22 cellular contexts compared by ENCODE assay signal in the genomic region with DNA sequence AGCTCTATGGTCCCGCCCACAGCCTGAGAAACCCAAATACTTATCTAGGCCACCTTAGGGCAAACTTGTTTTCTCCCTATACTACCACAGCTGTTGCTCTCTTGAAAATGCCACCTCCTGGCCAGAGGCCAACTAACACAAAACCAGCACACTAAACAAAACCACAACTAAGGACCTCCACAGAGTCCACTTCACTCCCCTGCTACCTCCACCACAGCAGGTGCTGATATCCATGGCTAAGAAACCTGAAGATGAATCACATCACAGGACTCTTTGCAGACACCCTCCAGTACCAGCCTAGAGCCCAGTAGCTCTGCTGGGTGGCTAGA.
A peak's percentile ranks its signal among the peaks of the same experiment; 100 is the strongest.
DNase-seq lines count a peak whose midpoint lies in the region; ATAC-seq, FAIRE-seq and TF ChIP-seq lines count a peak whose summit lies in the region.
"Had no signal": no experiment of that assay in that cellular context is flagged by ENCODE, and none has a peak within 500 bp of the region (broad histone marks: within the 10 kb centered on the region; RNA-seq: fewer than 3 reads in every experiment).

No MANE protein-coding gene starts in this region.

- H3K4me1 ChIP-seq in HepG2 (ENCODE audit: insufficient read depth, low read length) (peaks cover 16% of the 10 kb centered on the region), right lobe of liver (no peaks in the 10 kb centered on the region), H1 (replicated peaks in 1 of 4; ENCODE audit: control insufficient read depth in 3 of 4, insufficient read depth in 4 of 4, low read length in 3 of 4) (peaks cover 0 to 2% (median 0%) of the 10 kb centered on the region in 4 experiments; a peak in 1 of 7 replicates)
- H3K4me1 ChIP-seq: HAP-1 had no signal

- no peak overlapping the region for H2BK12ac ChIP-seq in H1 (ENCODE audit: low read depth, low read length)

- H3K4me3 ChIP-seq in HepG2 (replicated peaks in 1 of 3; ENCODE audit: insufficient read depth in 1 of 3, low read depth in 2 of 3, low read length in 3 of 3): peak overlapping the region in 1 of 3 experiments; percentile 49; a peak in 1 of 6 replicates
- no peak overlapping the region for H3K4me3 ChIP-seq in right lobe of liver
- no peak overlapping the region for H3K4me3 ChIP-seq in H1 (ENCODE audit: extremely low read depth in 1 of 4, insufficient read depth in 2 of 4, low read depth in 3 of 4, low read length in 4 of 4)
- H3K4me3 ChIP-seq: BLaER1, HAP-1 had no signal

- no peak overlapping the region for H3K56ac ChIP-seq in H1 (replicated peaks; ENCODE audit: insufficient read length, low read depth, low read length)

- no peaks in the 10 kb centered on the region for H3K79me2 ChIP-seq in HepG2 (ENCODE audit: insufficient read depth, low read length)
- H3K79me2 ChIP-seq in H1 (ENCODE audit: control insufficient read depth in 1 of 2, insufficient read depth in 2 of 2, low read length in 2 of 2): no peaks in the 10 kb centered on the region

- 50% methylated on average over 1 of the region's 1 CpG for WGBS in HepG2 (ENCODE audit: low lambda C conversion rate)
- WGBS in right lobe of liver (ENCODE audit: insufficient coverage, low coverage, low lambda C conversion rate, missing lambda C conversion rate): 83% methylated on average over 1 of the region's 1 CpG
- WGBS in H1 (ENCODE audit: extremely low coverage in 1 of 2, insufficient coverage in 1 of 2, insufficient read length in 1 of 2, insufficient replicate concordance in 2 of 2, low coverage in 1 of 2, low lambda C conversion rate in 2 of 2, missing lambda C conversion rate in 1 of 2), 2 experiments: 93% methylated on average over 1 of the region's 1 CpG; no CpG with 5 or more reads in 1 of the 2 experiments

- H2BK120ac ChIP-seq in H1 (replicated peaks; ENCODE audit: low read depth, low read length): no peak overlapping the region

- H3K4me2 ChIP-seq in HepG2 (ENCODE audit: low read depth, low read length) (peak overlapping the region; percentile 77), H1 (ENCODE audit: insufficient read depth in 1 of 2, low read depth in 2 of 2, low read length in 2 of 2) (no peak overlapping the region)

- no TSS peak for BruUV-seq in HepG2 (replicated peaks; lab: Mats Ljungman, UMichigan)

- FAIRE-seq in HepG2 (lab: Jason Lieb, UNC) (no peak), H1 (lab: Jason Lieb, UNC) (no peak)
- FAIRE-seq: A204.1, GM12892, GM18507 had no signal

- POLR2A ChIA-PET in HepG2 (lab: Yijun Ruan, JAX) (interaction anchor here (0.8 to 2.0 kb wide), 3 partner anchors 10 to 479 kb away, joined by 3 to 11 read pairs (median 4); no protein-coding TSS in a partner anchor), H1 (lab: Charles Lee; ENCODE audit: partially characterized antibody) (interaction anchor here (0.9 kb wide), 1 partner anchor 479 kb away, joined by 3 read pairs; no protein-coding TSS in a partner anchor)

- TF ChIP-seq CTCF in HepG2 (CRISPR knock-in tag; IDR thresholded peaks at IDR 0.05) (no peak), right lobe of liver (IDR thresholded peaks at IDR 0.05) (no peak), H1 (IDR thresholded peaks at IDR 0.05; ENCODE audit: control extremely low read depth in 1 of 3, insufficient read depth in 1 of 3, low read depth in 1 of 3, low read length in 3 of 3) (no peak)

- H3K23me2 ChIP-seq in H1 (ENCODE audit: low read depth, low read length): no peaks in the 10 kb centered on the region

- no peak overlapping the region for H4K91ac ChIP-seq in H1 (replicated peaks; ENCODE audit: insufficient read length, low read length)

- H3K79me1 ChIP-seq in H1 (ENCODE audit: low read depth, low read length): no peaks in the 10 kb centered on the region

- no peak overlapping the region for H4K8ac ChIP-seq in H1 (ENCODE audit: extremely low read depth, insufficient read depth, low read length)

- H4K5ac ChIP-seq in H1 (ENCODE audit: insufficient read length, low read depth, low read length): no peak overlapping the region

- H3K27ac ChIP-seq in HepG2 (ENCODE audit: extremely low read length, insufficient read depth, low read length): no peak overlapping the region
- H3K27ac ChIP-seq in right lobe of liver: no peak overlapping the region
- no peak overlapping the region for H3K27ac ChIP-seq in H1 (ENCODE audit: low read depth, low read length)
- H3K27ac ChIP-seq: BLaER1 had no signal

- H2AFZ ChIP-seq in HepG2 (ENCODE audit: low read length) (no peak overlapping the region), H1 (ENCODE audit: low read length) (peak overlapping the region; percentile 29; the same call in 1 of the 2 replicates)

- no peaks in the 10 kb centered on the region for H3K27me3 ChIP-seq in HepG2 (ENCODE audit: control insufficient read depth in 1 of 2, insufficient read depth in 2 of 2, low read length in 2 of 2)
- H3K27me3 ChIP-seq in right lobe of liver: no peaks in the 10 kb centered on the region
- H3K27me3 ChIP-seq in H1 (replicated peaks in 1 of 4; ENCODE audit: control insufficient read depth in 3 of 4, extremely low read depth in 1 of 4, insufficient read depth in 3 of 4, low read length in 3 of 4): no peaks in the 10 kb centered on the region
- H3K27me3 ChIP-seq: BLaER1 had no signal

- H4K20me1 ChIP-seq in HepG2 (ENCODE audit: insufficient read depth, low read length) (no peaks in the 10 kb centered on the region), H1 (replicated peaks in 1 of 2; ENCODE audit: control insufficient read depth in 1 of 2, insufficient read depth in 2 of 2, low read length in 2 of 2) (no peaks in the 10 kb centered on the region)
- H4K20me1 ChIP-seq: BLaER1 had no signal

- H2BK5ac ChIP-seq in H1 (ENCODE audit: low read depth, low read length): no peak overlapping the region

- TF ChIP-seq EP300 in HepG2 (IDR thresholded peaks at IDR 0.05; ENCODE audit: low read depth in 2 of 2, low read length in 2 of 2) (no peak), HepG2 (CRISPR knock-in tag; IDR thresholded peaks at IDR 0.05; ENCODE audit: borderline replicate concordance) (no peak), H1 (IDR thresholded peaks at IDR 0.05; ENCODE audit: borderline replicate concordance in 1 of 2, low read depth in 2 of 2, low read length in 2 of 2) (no peak)

- ATAC-seq in HepG2 (peak; percentile 58), right lobe of liver (no peak), GM21515 (IDR thresholded peaks at IDR 0.05; ENCODE audit: unreplicated experiment) (no peak), GM21528 (IDR thresholded peaks at IDR 0.05; ENCODE audit: low FRiP score, unreplicated experiment) (no peak)
- ATAC-seq: SK-N-SH treated with all-trans-retinoic acid at 6 μM for 48 hours had no signal

- no peak for TF ChIP-seq POLR2A in HepG2 (IDR thresholded peaks at IDR 0.05; ENCODE audit: insufficient read depth in 1 of 2, low read depth in 2 of 2, low read length in 2 of 2)
- TF ChIP-seq POLR2A in right lobe of liver (IDR thresholded peaks at IDR 0.05): no peak
- no peak for TF ChIP-seq POLR2A in H1 (IDR thresholded peaks at IDR 0.05; ENCODE audit: control extremely low read depth in 1 of 2, low read depth in 2 of 2, low read length in 2 of 2)

- DNase-seq in HepG2 (ENCODE audit: low spot score) (no peak), right lobe of liver (no peak), NCI-H2029 treated with DMSO at 0.1 percent for 48 hours (lab: John Stamatoyannopoulos, UW) (peak; percentile 17), H1 (ENCODE audit: low read depth in 1 of 2, low spot score in 2 of 2) (no peak), DMS 273 treated with DMSO at 0.1 percent for 48 hours (lab: John Stamatoyannopoulos, UW) (no peak), nucleus accumbens (lab: John Stamatoyannopoulos, UW) (no peak)
- DNase-seq: CD4-positive, alpha-beta memory T cell; KBM-7; NCI-H1092; NCI-H1436 treated with DMSO at 0.1 percent for 48 hours; NCI-H2081; RPMI8226; SHP77 treated with DMSO at 0.1 percent for 48 hours; T-helper 1 cell had no signal

- no peak overlapping the region for H3K4ac ChIP-seq in H1 (replicated peaks; ENCODE audit: insufficient read length, low read depth, low read length)

- H3K9me3 ChIP-seq in HepG2 (ENCODE audit: low read length): peaks cover 19% of the 10 kb centered on the region
- no peaks in the 10 kb centered on the region for H3K9me3 ChIP-seq in right lobe of liver
- H3K9me3 ChIP-seq in H1 (ENCODE audit: insufficient read depth in 2 of 2, low read depth in 1 of 2, low read length in 1 of 2): peaks cover 2 to 13% of the 10 kb centered on the region in 2 experiments; a peak in 2 of 4 replicates

- H2BK20ac ChIP-seq in H1 (ENCODE audit: low read length): no peak overlapping the region

- H3K36me3 ChIP-seq in HepG2 (replicated peaks in 1 of 2; ENCODE audit: control insufficient read depth in 1 of 2, insufficient read depth in 2 of 2, low read length in 2 of 2): no peaks in the 10 kb centered on the region
- H3K36me3 ChIP-seq in right lobe of liver: no peaks in the 10 kb centered on the region
- H3K36me3 ChIP-seq in H1 (ENCODE audit: control insufficient read depth in 2 of 4, insufficient read depth in 4 of 4, low read length in 3 of 4): peaks cover 0 to 3% (median 0%) of the 10 kb centered on the region in 4 experiments; a peak in 1 of 8 replicates
- H3K36me3 ChIP-seq: BLaER1, HAP-1 had no signal

- intact Hi-C loops in HepG2 (cut with micrococcal nuclease; ENCODE audit: unreplicated experiment): loop anchor here (1.0 to 5.0 kb wide), 2 partner anchors 238 to 338 kb away; no protein-coding TSS in a partner anchor
- intact Hi-C loops in right lobe of liver (cut with DNase I): no loop called here

- no peak overlapping the region for H2AK5ac ChIP-seq in H1 (ENCODE audit: low read depth, low read length)

- TF ChIP-seq RAD21 in HepG2 (CRISPR knock-in tag; IDR thresholded peaks at IDR 0.05) (no peak), H1 (IDR thresholded peaks at IDR 0.05 in 1 of 2, conservative IDR thresholded peaks at IDR 0.05 in 1 of 2; ENCODE audit: low read depth in 2 of 2, low read length in 2 of 2) (no peak)

- in situ Hi-C loops in HepG2 (cut with HindIII; ENCODE audit: extremely low pct_ligation_motif_present, low pct_unique_long_range_greater_than_20kb): no loop called here

- no peak overlapping the region for H3K9ac ChIP-seq in HepG2 (ENCODE audit: insufficient read depth, low read depth, low read length)
- H3K9ac ChIP-seq in H1 (replicated peaks in 1 of 4; ENCODE audit: extremely low read depth in 1 of 4, low read depth in 3 of 4, low read length in 3 of 4): no peak overlapping the region
- H3K9ac ChIP-seq: BLaER1 had no signal

- H3K18ac ChIP-seq in H1 (ENCODE audit: extremely low read depth, low read length): no peak overlapping the region

- no peak overlapping the region for H3K14ac ChIP-seq in H1 (ENCODE audit: insufficient read length)

- H2BK15ac ChIP-seq in H1 (ENCODE audit: low read length): no peak overlapping the region

- CTCF ChIA-PET in HepG2 (lab: Yijun Ruan, JAX; ENCODE audit: low intra/inter-chr PET ratio, low total read pairs): interaction anchor here (1.1 to 2.1 kb wide), 2 partner anchors 22 to 238 kb away, joined by 5 to 14 read pairs; no protein-coding TSS in a partner anchor
- CTCF ChIA-PET in H1 (lab: Charles Lee; ENCODE audit: partially characterized antibody): interaction anchor here (0.7 to 3.8 kb wide), 23 partner anchors 8 to 565 kb away, joined by 3 to 39 read pairs (median 3); no protein-coding TSS in a partner anchor

- H3K23ac ChIP-seq in H1 (ENCODE audit: insufficient read length): no peak overlapping the region

TF ChIP-seq in HepG2, 621 proteins besides CTCF, POLR2A, EP300 and RAD21 (continues in another document):
- TF ChIP-seq ZNF17 (CRISPR knock-in tag; IDR thresholded peaks at IDR 0.05): no peak

TF ChIP-seq in H1, 55 proteins besides CTCF, POLR2A, EP300 and RAD21 (continues in another document):
- no peak for TF ChIP-seq RXRA (IDR thresholded peaks at IDR 0.05; ENCODE audit: insufficient read depth, low read depth, low read length)
